In genomic region chr16:67071476-67072048, GRCh38 we compare ENCODE assay signal across 28 cellular contexts.
DNase-seq lines count a peak whose midpoint lies in the region; ATAC-seq, FAIRE-seq and TF ChIP-seq lines count a peak whose summit lies in the region.
"Had no signal": no experiment of that assay in that cellular context is flagged by ENCODE, and none has a peak within 500 bp of the region (broad histone marks: within the 10 kb centered on the region; RNA-seq: fewer than 3 reads in every experiment).

No MANE protein-coding gene starts in this region.

- no peaks in the 10 kb centered on the region for H3K4me1 ChIP-seq in effector memory CD4-positive, alpha-beta T cell (ENCODE audit: control insufficient read depth, insufficient read depth, low read length, poor library complexity, severe bottlenecking)
- H3K4me1 ChIP-seq: ascending aorta, esophagus squamous epithelium, gastrocnemius medialis, Peyer's patch, prostate gland had no signal

- H3K36me3 ChIP-seq in effector memory CD4-positive, alpha-beta T cell (ENCODE audit: control insufficient read depth, insufficient read depth, low read length), result peaks cover 26% of the 10 kb centered on the region

- peak; percentile 38 for FAIRE-seq in HTR-8/SVneo (lab: Jason Lieb, UNC)
- FAIRE-seq: H54 had no signal

- DNase-seq in HTR-8/SVneo (ENCODE audit: insufficient read length, low spot score) (no peak), astrocyte of the spinal cord (ENCODE audit: low read depth, low spot score) (peak; percentile 12), midbrain (lab: John Stamatoyannopoulos, UW) (peak; percentile 14), substantia nigra (lab: John Stamatoyannopoulos, UW) (peak in 5 of 49 donors; percentile 1 to 26 (median 4))
- no peak for DNase-seq in effector memory CD4-positive, alpha-beta T cell
- no peak for DNase-seq in stimulated activated CD4-positive, alpha-beta T cell treated with anti-CD3 and anti-CD28 coated beads, Interleukin-4, amount 100 ng/mL, for 1 hour
- DNase-seq: activated CD4-positive, alpha-beta T cell treated with anti-CD3 and anti-CD28 coated beads, Interleukin-2, amount 10 ng/mL, durations not matched to agents 24 days and 14 days; activated CD8-positive, alpha-beta memory T cell treated with anti-CD3 and anti-CD28 coated beads for 24 hours; activated T-cell treated with anti-CD3 and anti-CD28 coated beads for 4 hours; central memory CD4-positive, alpha-beta T cell; esophagus squamous epithelium; gastrocnemius medialis; MG63; NCI-H2081; NCI-H345; NCI-H748 treated with DMSO at 0.1 percent for 48 hours; Peyer's patch; SHP77; stimulated activated CD4-positive, alpha-beta T cell treated with anti-CD3 and anti-CD28 coated beads, Interleukin-4, amount 100 ng/mL, for 24 hours; SW 1271 had no signal

- no peak overlapping the region for H3K4me3 ChIP-seq in astrocyte of the spinal cord (ENCODE audit: low read depth, low read length)
- H3K4me3 ChIP-seq in effector memory CD4-positive, alpha-beta T cell (ENCODE audit: insufficient read depth, low read depth, low read length, poor library complexity, severe bottlenecking), result no peak overlapping the region
- H3K4me3 ChIP-seq: ascending aorta, esophagus squamous epithelium, gastrocnemius medialis, lung, MG63, Peyer's patch, prostate gland had no signal

- TF ChIP-seq CTCF in astrocyte of the spinal cord (IDR thresholded peaks at IDR 0.05; ENCODE audit: low read depth, low read length), result no peak

- ATAC-seq in GM18868 (IDR thresholded peaks at IDR 0.05; ENCODE audit: unreplicated experiment), result no peak
- ATAC-seq: gastrocnemius medialis, sciatic nerve had no signal

- no peaks in the 10 kb centered on the region for H3K27me3 ChIP-seq in effector memory CD4-positive, alpha-beta T cell (replicated peaks; ENCODE audit: control insufficient read depth, insufficient read depth, low read length, poor library complexity, severe bottlenecking)
- H3K27me3 ChIP-seq: ascending aorta, esophagus squamous epithelium, gastrocnemius medialis, MG63, Peyer's patch had no signal

- in situ Hi-C loops in astrocyte of the spinal cord (cut with HindIII; ENCODE audit: low sequenced_read_pairs), result no loop called here

- peak overlapping the region; percentile 50 for H3K27ac ChIP-seq in substantia nigra (ENCODE audit: low read depth, low read length, poor library complexity, severe bottlenecking)
- H3K27ac ChIP-seq in effector memory CD4-positive, alpha-beta T cell (ENCODE audit: insufficient read depth, low read length, poor library complexity, severe bottlenecking), result no peak overlapping the region
- H3K27ac ChIP-seq: ascending aorta, C4-2B, esophagus squamous epithelium, gastrocnemius medialis, KMS-11, Peyer's patch, prostate gland had no signal

- no peaks in the 10 kb centered on the region for H3K9me3 ChIP-seq in effector memory CD4-positive, alpha-beta T cell (ENCODE audit: control insufficient read depth, low read length)
- H3K9me3 ChIP-seq: ascending aorta, esophagus squamous epithelium, gastrocnemius medialis, MG63, Peyer's patch, prostate gland had no signal

Comparison
In these comparisons a context has a peak if more than half of its experiments do, and no peak if none do; other contexts are left out.
1. DNase-seq: peak in astrocyte of the spinal cord (single experiment) and midbrain (single experiment); none in HTR-8/SVneo (single experiment), effector memory CD4-positive, alpha-beta T cell (0 of 3) and stimulated activated CD4-positive, alpha-beta T cell treated with anti-CD3 and anti-CD28 coated beads, Interleukin-4, amount 100 ng/mL, for 1 hour (single experiment).